In genomic region chr7:16369851-16370250, GRCh38 we compare ENCODE assay signal across 25 cellular contexts. TPM values are rescaled to one million over a fixed set of nuclear protein-coding genes. Genes with fewer than 3 reads are reported as not detected.
DNase-seq lines count a peak whose midpoint lies in the region; ATAC-seq, FAIRE-seq and TF ChIP-seq lines count a peak whose summit lies in the region.
"Had no signal": no experiment of that assay in that cellular context is flagged by ENCODE, and none has a peak within 500 bp of the region (broad histone marks: within the 10 kb centered on the region; RNA-seq: fewer than 3 reads in every experiment).

No MANE protein-coding gene starts in this region.

- H3K9me3 Mint-ChIP-seq in astrocyte (ENCODE audit: unreplicated experiment) (peaks cover 2% of the 10 kb centered on the region), neural progenitor cell (peaks cover 2% of the 10 kb centered on the region)
- H3K9me3 Mint-ChIP-seq: CD4-positive, alpha-beta T cell; GM23338 had no signal

- no peaks in the 10 kb centered on the region for H3F3A ChIP-seq in neural progenitor cell (ENCODE audit: low read depth)

- H3K4me1 Mint-ChIP-seq in astrocyte (ENCODE audit: low read depth, unreplicated experiment) (peaks cover 9% of the 10 kb centered on the region), neural progenitor cell (peaks cover 12% of the 10 kb centered on the region)
- H3K4me1 Mint-ChIP-seq: GM23338 had no signal

- H3K27ac ChIP-seq in astrocyte (ENCODE audit: low read depth, low read length) (no peak overlapping the region), kidney (ENCODE audit: low read depth in 2 of 2, low read length in 2 of 2) (peak overlapping the region; percentile 7 to 66), neural progenitor cell (no peak overlapping the region)
- H3K27ac ChIP-seq: KMS-11 had no signal

- no peaks in the 10 kb centered on the region for H3K27me3 ChIP-seq in astrocyte (ENCODE audit: insufficient read depth, low read length)
- H3K27me3 ChIP-seq in neural progenitor cell, result no peaks in the 10 kb centered on the region
- H3K27me3 ChIP-seq: BE2C, MG63 had no signal

- H3K4me3 Mint-ChIP-seq in astrocyte (ENCODE audit: unreplicated experiment) (no peak overlapping the region), neural progenitor cell (no peak overlapping the region)
- H3K4me3 Mint-ChIP-seq: CD4-positive, alpha-beta T cell; GM23338 had no signal

- no peak overlapping the region for H3K9ac ChIP-seq in astrocyte (ENCODE audit: low read length)
- no peak overlapping the region for H3K9ac ChIP-seq in kidney (ENCODE audit: low read length in 2 of 2)
- H3K9ac ChIP-seq in neural progenitor cell, result no peak overlapping the region
- H3K9ac ChIP-seq: KMS-11 had no signal

- H2AFZ ChIP-seq in astrocyte (ENCODE audit: low read depth, low read length) (no peak overlapping the region), neural progenitor cell (replicated peaks) (no peak overlapping the region)
- H2AFZ ChIP-seq: GM23338 had no signal

- no peaks in the 10 kb centered on the region for H3K27me3 Mint-ChIP-seq in astrocyte (ENCODE audit: low read depth, unreplicated experiment)
- H3K27me3 Mint-ChIP-seq in neural progenitor cell (ENCODE audit: insufficient read depth, low read depth), result peaks cover 3% of the 10 kb centered on the region
- H3K27me3 Mint-ChIP-seq: CD4-positive, alpha-beta T cell had no signal

- no peaks in the 10 kb centered on the region for H4K20me1 ChIP-seq in astrocyte (ENCODE audit: insufficient read depth, low read length)
- H4K20me1 ChIP-seq in neural progenitor cell (ENCODE audit: low read depth), result no peaks in the 10 kb centered on the region

- H3K36me3 Mint-ChIP-seq in astrocyte (ENCODE audit: low read depth, unreplicated experiment) (no peaks in the 10 kb centered on the region), neural progenitor cell (no peaks in the 10 kb centered on the region)

- FAIRE-seq in GM18507 (lab: Jason Lieb, UNC), result peak; percentile 5
- FAIRE-seq in astrocyte (lab: Jason Lieb, UNC), result no peak
- FAIRE-seq in kidney (lab: Jason Lieb, UNC), result no peak

- H3K36me3 ChIP-seq in astrocyte (ENCODE audit: insufficient read depth, low read length), result no peaks in the 10 kb centered on the region
- H3K36me3 ChIP-seq in kidney (ENCODE audit: control insufficient read depth in 1 of 2, insufficient read depth in 2 of 2, low read length in 2 of 2), result no peaks in the 10 kb centered on the region
- no peaks in the 10 kb centered on the region for H3K36me3 ChIP-seq in neural progenitor cell
- H3K36me3 ChIP-seq: BE2C, MG63 had no signal

- H3K4me3 ChIP-seq in astrocyte (ENCODE audit: insufficient read depth, low read depth, low read length) (no peak overlapping the region), kidney (ENCODE audit: low read length in 2 of 2) (no peak overlapping the region), neural progenitor cell (no peak overlapping the region)
- H3K4me3 ChIP-seq: GM23338, MG63 had no signal

- TF ChIP-seq CTCF in astrocyte (IDR thresholded peaks at IDR 0.05; ENCODE audit: insufficient read depth, low read depth, low read length) (no peak), kidney (IDR thresholded peaks at IDR 0.05; ENCODE audit: borderline replicate concordance, extremely low read depth, insufficient read depth) (no peak), neural progenitor cell (IDR thresholded peaks at IDR 0.05) (no peak)

- H3K79me2 ChIP-seq in astrocyte (ENCODE audit: insufficient read depth, low read length) (no peaks in the 10 kb centered on the region), neural progenitor cell (ENCODE audit: low read depth) (no peaks in the 10 kb centered on the region)

- no peaks in the 10 kb centered on the region for H3K4me1 ChIP-seq in astrocyte (ENCODE audit: insufficient read depth, low read length)
- H3K4me1 ChIP-seq in kidney (ENCODE audit: control insufficient read depth in 1 of 2, insufficient read depth in 1 of 2, low read depth in 1 of 2, low read length in 2 of 2), result peaks cover 0 to 8% of the 10 kb centered on the region in 2 donors
- H3K4me1 ChIP-seq in neural progenitor cell, result no peaks in the 10 kb centered on the region
- H3K4me1 ChIP-seq: Caco-2 had no signal

- intact Hi-C loops in kidney (cut with DNase I), result no loop called here

- H3K4me2 ChIP-seq in astrocyte (ENCODE audit: low read length) (no peak overlapping the region), neural progenitor cell (no peak overlapping the region)
- H3K4me2 ChIP-seq: GM23338, KMS-11 had no signal

- DNase-seq in GM18507 (ENCODE audit: extremely low spot score, insufficient read length, low read depth) (no peak), astrocyte (ENCODE audit: low read depth) (no peak), kidney (no peak), neural progenitor cell (ENCODE audit: low spot score) (no peak), iPS-NIHi11 (ENCODE audit: low spot score) (no peak), NCI-H146 treated with DMSO at 0.1 percent for 48 hours (lab: John Stamatoyannopoulos, UW; ENCODE audit: unreplicated experiment) (no peak), AG20443 (ENCODE audit: low spot score) (no peak)
- DNase-seq: BE2C; Caco-2; CD4-positive, alpha-beta T cell; DMS153; GDM1; HCEC 1CT; MG63; NCI-H1048; NCI-H1436 treated with DMSO at 0.1 percent for 48 hours; NCI-H2029 treated with DMSO at 0.1 percent for 48 hours; NCI-H2171 treated with DMSO at 0.1 percent for 48 hours; NCI-H748 treated with DMSO at 0.1 percent for 48 hours; NK-92 treated with Interleukin-12 subunit alpha and Interleukin-12 subunit beta, amount 100 ng/mL, for 24 hours had no signal

- no peak for ATAC-seq in HG02938 (IDR thresholded peaks at IDR 0.05; ENCODE audit: unreplicated experiment)
- ATAC-seq: GM23338, Right ventricle myocardium inferior had no signal

- no peaks in the 10 kb centered on the region for H3K9me3 ChIP-seq in astrocyte (ENCODE audit: insufficient read depth, low read depth, low read length)
- peaks cover 0 to 8% of the 10 kb centered on the region in 2 donors for H3K9me3 ChIP-seq in kidney (ENCODE audit: control insufficient read depth in 1 of 2, low read length in 2 of 2)
- H3K9me3 ChIP-seq in neural progenitor cell (ENCODE audit: low read depth), result no peaks in the 10 kb centered on the region
- H3K9me3 ChIP-seq: BE2C, Caco-2, MG63 had no signal

- peak overlapping the region; percentile 64 for H3K27ac Mint-ChIP-seq in astrocyte (ENCODE audit: unreplicated experiment)
- peak overlapping the region; percentile 62 for H3K27ac Mint-ChIP-seq in neural progenitor cell
- H3K27ac Mint-ChIP-seq: CD4-positive, alpha-beta T cell; GM23338 had no signal

RNA-seq across cellular contexts. Expression of gene CRPPA, which starts 51.5 kb away (rescaled TPM):
- total RNA-seq in astrocyte (3.6 and 3.9 TPM in 2 replicates), kidney (5.9 TPM), neural progenitor cell (ENCODE audit: low replicate concordance) (1.4 and 2.6 TPM in 2 replicates)
- polyA plus RNA-seq in kidney (ENCODE audit: insufficient read depth, low read depth, low replicate concordance), result 2.0 TPM
- total RNA-seq: OCI-LY7 had no signal

Comparison
In these comparisons a context has a peak if more than half of its experiments do, and no peak if none do; other contexts are left out.
1. H3K27ac ChIP-seq: peak in kidney (2 of 2); none in astrocyte (single experiment) and neural progenitor cell (single experiment).